ENCODE assay signal across 7 cellular contexts in the genomic region with DNA sequence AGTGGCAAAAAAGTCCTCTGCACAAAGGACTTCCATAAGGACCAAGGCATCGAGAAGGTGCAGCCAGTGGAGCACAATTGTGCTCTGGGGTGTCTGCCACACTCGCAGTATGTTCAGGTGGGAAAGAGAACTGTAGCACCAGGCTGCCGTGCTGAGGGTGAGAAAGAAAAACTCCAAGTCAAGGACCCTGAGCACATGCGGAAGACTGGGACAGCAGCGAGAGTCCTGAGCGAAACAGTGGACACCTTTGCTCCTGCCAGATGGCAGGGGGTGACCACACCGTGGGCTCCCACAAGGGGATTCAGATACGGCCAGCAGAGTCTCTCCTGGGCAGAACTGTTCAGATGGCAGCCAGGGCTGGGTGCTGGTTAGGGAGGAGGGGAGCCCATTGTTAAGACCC.
"Had no signal": no experiment of that assay in that cellular context is flagged by ENCODE, and none has a peak within 500 bp of the region (broad histone marks: within the 10 kb centered on the region; RNA-seq: fewer than 3 reads in every experiment).

No MANE protein-coding gene starts in this region.

- FAIRE-seq: H54, HepG2 had no signal

- H3K4me3 ChIP-seq: GM23248 had no signal

- DNase-seq: GM23248, GOT3, H9, HCEC 1CT had no signal

- H2AFZ ChIP-seq: GM23248 had no signal

- H3K27ac ChIP-seq: GM23248, HL-60 had no signal

- H3K9ac ChIP-seq: GM23248 had no signal

- ATAC-seq: HepG2 had no signal
